In genomic region chr12:92560713-92561542, GRCh38 we compare ENCODE assay signal across 13 cellular contexts.
DNase-seq lines count a peak whose midpoint lies in the region; ATAC-seq, FAIRE-seq and TF ChIP-seq lines count a peak whose summit lies in the region.
"Had no signal": no experiment of that assay in that cellular context is flagged by ENCODE, and none has a peak within 500 bp of the region (broad histone marks: within the 10 kb centered on the region; RNA-seq: fewer than 3 reads in every experiment).

No MANE protein-coding gene starts in this region.

- 87 to 88% methylated on average over 6 of the region's 6 CpGs for WGBS in heart right ventricle, 2 donors
- 80% methylated on average over 6 of the region's 6 CpGs for WGBS in K562 (ENCODE audit: insufficient coverage, low coverage, missing lambda C conversion rate)
- 76 to 89% methylated on average over 6 of the region's 6 CpGs for WGBS in tibial nerve, 2 donors

- CTCF ChIA-PET in K562 (lab: Yijun Ruan, JAX; ENCODE audit: low intra/inter-chr PET ratio) = no interaction called here

- no peak for TF ChIP-seq RAD21 in K562 (CRISPR knock-in tag; conservative IDR thresholded peaks at IDR 0.05 in 1 of 2, IDR thresholded peaks at IDR 0.05 in 1 of 2)

- no peaks in the 10 kb centered on the region for H4K20me1 ChIP-seq in K562 (replicated peaks; ENCODE audit: control insufficient read depth, insufficient read depth, low read length)

- ATAC-seq in heart right ventricle = peak in 1 of 8 donors; percentile 23
- no peak for ATAC-seq in Right ventricle myocardium superior (ENCODE audit: poor library complexity)
- ATAC-seq in K562 = no peak
- no peak for ATAC-seq in GM18517 (IDR thresholded peaks at IDR 0.05; ENCODE audit: unreplicated experiment)
- no peak for ATAC-seq in GM19467 (IDR thresholded peaks at IDR 0.05; ENCODE audit: unreplicated experiment)

- H3K79me2 ChIP-seq in K562 (ENCODE audit: control insufficient read depth, insufficient read depth, low read length) = no peaks in the 10 kb centered on the region

- H3K27ac Mint-ChIP-seq in nephron = peak overlapping the region; percentile 22 to 72 (median 40)
- H3K27ac Mint-ChIP-seq: neural progenitor cell had no signal

- no TSS peak for BruUV-seq in K562 (replicated peaks; lab: Mats Ljungman, UMichigan)

- H3K27ac ChIP-seq in heart right ventricle (peak overlapping the region in 9 of 10 donors; percentile 29 to 68 (median 45)), K562 (ENCODE audit: extremely low read depth, low read depth, low read length) (no peak overlapping the region), tibial nerve (peak overlapping the region; percentile 47 to 87 (median 74))
- H3K27ac ChIP-seq: neural progenitor cell had no signal

- no peak overlapping the region for H3K4me3 Mint-ChIP-seq in nephron
- H3K4me3 Mint-ChIP-seq: neural progenitor cell had no signal

- H3K9me3 ChIP-seq in heart right ventricle (peaks cover 0 to 4% (median 0%) of the 10 kb centered on the region in 11 donors), K562 (replicated peaks; ENCODE audit: control insufficient read depth, insufficient read depth, low read depth, low read length) (no peaks in the 10 kb centered on the region), tibial nerve (no peaks in the 10 kb centered on the region)

- H3K4me2 ChIP-seq in K562 (ENCODE audit: insufficient read depth, low read length) = no peak overlapping the region
- H3K4me2 ChIP-seq: neural progenitor cell had no signal

- H3K27me3 ChIP-seq in heart right ventricle (no peaks in the 10 kb centered on the region), K562 (ENCODE audit: control insufficient read depth in 2 of 2, insufficient read depth in 2 of 2, low read length in 2 of 2) (no peaks in the 10 kb centered on the region), tibial nerve (no peaks in the 10 kb centered on the region)
- H3K27me3 ChIP-seq: neural progenitor cell had no signal

- peaks cover 21% of the 10 kb centered on the region for H3K4me1 Mint-ChIP-seq in nephron
- H3K4me1 Mint-ChIP-seq: neural progenitor cell had no signal

- TF ChIP-seq POLR2A in K562 (conservative IDR thresholded peaks at IDR 0.05) (no peak), tibial nerve (IDR thresholded peaks at IDR 0.05) (no peak)

- in situ Hi-C loops in K562 (cut with MboI) = loop anchor here (25.0 kb wide), 1 partner anchor 749 kb away; no protein-coding TSS in a partner anchor

- H3K36me3 ChIP-seq in heart right ventricle (no peaks in the 10 kb centered on the region), K562 (ENCODE audit: control insufficient read depth, insufficient read depth, low read length) (no peaks in the 10 kb centered on the region), tibial nerve (no peaks in the 10 kb centered on the region)
- H3K36me3 ChIP-seq: neural progenitor cell had no signal

- no peak overlapping the region for H2AFZ ChIP-seq in K562 (ENCODE audit: low read depth, low read length)
- H2AFZ ChIP-seq: neural progenitor cell had no signal

- no peaks in the 10 kb centered on the region for H3K27me3 Mint-ChIP-seq in nephron (ENCODE audit: low read depth)

- no peaks in the 10 kb centered on the region for H3K9me1 ChIP-seq in K562 (ENCODE audit: control insufficient read depth, insufficient read depth, low read length)

- TF ChIP-seq EP300 in K562 (IDR thresholded peaks at IDR 0.05; ENCODE audit: low read length) (no peak), tibial nerve (IDR thresholded peaks at IDR 0.05) (no peak)

- intact Hi-C loops in heart right ventricle (cut with DNase I) = loop anchor here in 6 of 10 donors (5.0 to 10.0 kb wide), 8 partner anchors 54 to 556 kb away; partner anchors contain the start of gene BTG1 (in 1 of the 6)
- intact Hi-C loops in Right ventricle myocardium superior (cut with DNase I) = no loop called here
- intact Hi-C loops in K562 (cut with micrococcal nuclease) = no loop called here

- no peak overlapping the region for H3K4me3 ChIP-seq in heart right ventricle
- no peak overlapping the region for H3K4me3 ChIP-seq in K562
- no peak overlapping the region for H3K4me3 ChIP-seq in tibial nerve
- H3K4me3 ChIP-seq: neural progenitor cell had no signal

- no peaks in the 10 kb centered on the region for H3K36me3 Mint-ChIP-seq in nephron (ENCODE audit: low read depth)
- H3K36me3 Mint-ChIP-seq: neural progenitor cell had no signal

- POLR2A ChIA-PET in K562 (lab: Yijun Ruan, JAX) = interaction anchor here (0.6 kb wide), 1 partner anchor 392 kb away, joined by 3 read pairs; no protein-coding TSS in a partner anchor

- no peak for TF ChIP-seq CTCF in heart right ventricle (IDR thresholded peaks at IDR 0.05)
- TF ChIP-seq CTCF in K562 (IDR thresholded peaks at IDR 0.05 in 2 of 3, conservative IDR thresholded peaks at IDR 0.05 in 1 of 3; ENCODE audit: insufficient read depth in 2 of 3, low read depth in 1 of 3, low read length in 3 of 3) = no peak
- TF ChIP-seq CTCF in nephron (IDR thresholded peaks at IDR 0.05; ENCODE audit: unreplicated experiment in 3 of 3) = no peak
- TF ChIP-seq CTCF in tibial nerve (IDR thresholded peaks at IDR 0.05) = no peak

- no peak for FAIRE-seq in K562 (lab: Jason Lieb, UNC)
- FAIRE-seq: H1 had no signal

- H3K4me1 ChIP-seq in heart right ventricle = peaks cover 0 to 50% (median 24%) of the 10 kb centered on the region in 9 donors
- H3K4me1 ChIP-seq in K562 (replicated peaks in 1 of 2; ENCODE audit: control insufficient read depth in 2 of 2, insufficient read depth in 2 of 2, low read length in 2 of 2) = no peaks in the 10 kb centered on the region
- peaks cover 7 to 31% (median 18%) of the 10 kb centered on the region in 4 donors for H3K4me1 ChIP-seq in tibial nerve

- H3K9me3 Mint-ChIP-seq in nephron = no peaks in the 10 kb centered on the region
- H3K9me3 Mint-ChIP-seq: neural progenitor cell had no signal

- H3K9ac ChIP-seq in K562 (ENCODE audit: insufficient read depth in 1 of 2, low read depth in 2 of 2, low read length in 2 of 2) = no peak overlapping the region
- H3K9ac ChIP-seq: neural progenitor cell had no signal

- DNase-seq in heart right ventricle = no peak
- DNase-seq in Right ventricle myocardium superior = no peak
- no peak for DNase-seq in K562 (ENCODE audit: extremely low read depth in 1 of 4, low spot score in 3 of 4)
- DNase-seq in tibial nerve (ENCODE audit: low spot score in 2 of 2) = no peak
- no peak for DNase-seq in dedifferentiated amniotic fluid mesenchymal stem cell (ENCODE audit: extremely low spot score)
- DNase-seq: DMS53; NCI-H187 treated with DMSO at 0.1 percent for 48 hours; stimulated activated CD4-positive, alpha-beta T cell treated with anti-CD3 and anti-CD28 coated beads, Interleukin-15, amount 100 ng/mL, for 24 hours had no signal

TF ChIP-seq in K562, 482 proteins besides CTCF, POLR2A, EP300 and RAD21 (continues in another document):
- peak; percentile 78 for TF ChIP-seq RBM25 (IDR thresholded peaks at IDR 0.05; ENCODE audit: low read depth, low read length, severe bottlenecking)
- no peak for TF ChIP-seq ELF4 (CRISPR knock-in tag; IDR thresholded peaks at IDR 0.05)
- no peak for TF ChIP-seq NR2F6 (CRISPR knock-in tag; IDR thresholded peaks at IDR 0.05)

Comparison
In these comparisons a context has a peak if more than half of its experiments do, and no peak if none do; other contexts are left out.
1. intact Hi-C loops: an anchor here in heart right ventricle (5.0 to 10.0 kb wide); none called in Right ventricle myocardium superior and K562.